9 cellular contexts compared by ENCODE assay signal in the genomic region with DNA sequence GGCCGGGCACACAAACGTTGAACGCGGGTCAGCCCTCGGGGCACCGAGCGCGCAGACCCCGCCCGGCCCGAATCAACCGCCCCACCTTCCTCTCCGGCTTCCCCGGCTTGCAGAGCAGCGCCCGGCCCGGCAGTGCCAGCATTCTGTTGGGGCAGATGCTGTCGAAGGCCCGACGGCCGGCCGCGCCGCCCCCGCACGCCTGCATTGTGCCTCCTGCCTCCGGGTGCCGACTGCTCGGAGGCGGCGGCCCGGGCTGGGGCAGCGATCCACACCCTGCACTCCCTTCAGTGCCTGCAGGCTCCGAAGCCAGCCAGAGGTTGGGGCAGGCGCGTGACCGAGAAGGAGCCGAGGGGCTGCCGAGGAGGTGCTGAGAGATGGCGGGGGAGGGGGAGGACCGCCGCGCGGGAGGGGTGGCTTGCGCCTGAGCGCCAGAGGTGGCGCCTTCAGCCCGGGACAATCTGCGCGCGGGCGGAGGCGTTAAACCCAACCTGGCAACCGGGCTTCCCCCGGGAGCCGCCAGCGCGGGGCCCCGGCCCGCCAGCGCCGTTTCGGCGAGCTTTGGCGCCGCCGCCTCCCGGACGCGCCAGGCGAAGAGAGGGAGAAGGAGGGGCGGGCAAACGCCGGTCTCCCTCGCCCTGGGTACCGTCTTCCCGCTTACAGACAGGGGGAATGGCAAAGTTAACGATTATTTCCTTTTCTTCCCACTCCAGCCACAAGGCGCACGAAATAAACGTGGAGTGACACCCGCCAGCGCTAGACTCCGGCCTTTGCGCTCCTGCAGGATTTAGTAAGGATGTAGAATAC. TPM values are rescaled to one million over a fixed set of nuclear protein-coding genes. Genes with fewer than 3 reads are reported as not detected.
A peak's percentile ranks its signal among the peaks of the same experiment; 100 is the strongest.
DNase-seq lines count a peak whose midpoint lies in the region; ATAC-seq and TF ChIP-seq lines count a peak whose summit lies in the region.
"Had no signal": no experiment of that assay in that cellular context is flagged by ENCODE, and none has a peak within 500 bp of the region (broad histone marks: within the 10 kb centered on the region; RNA-seq: fewer than 3 reads in every experiment).

A gene (minus strand): TSS at position 382 of the 804 bp plus-strand sequence. CDS start 177 bp downstream, at position 205.

- H3K36me3 ChIP-seq in aorta (ENCODE audit: control insufficient read depth in 1 of 2, insufficient read depth in 2 of 2, low read length in 1 of 2): no peaks in the 10 kb centered on the region

- H3K4me1 ChIP-seq in aorta (ENCODE audit: control insufficient read depth in 1 of 2, insufficient read depth in 2 of 2, low read length in 2 of 2): no peaks in the 10 kb centered on the region

- no peaks in the 10 kb centered on the region for H3K27me3 ChIP-seq in aorta (ENCODE audit: control insufficient read depth in 1 of 2, insufficient read depth in 2 of 2, low read length in 1 of 2)

- no peaks in the 10 kb centered on the region for H3K9me3 ChIP-seq in aorta (ENCODE audit: control insufficient read depth, low read length)

- H3K4me3 ChIP-seq in epithelial cell of esophagus (ENCODE audit: low read length) (peak within 1 kb of the TSS; percentile 51), aorta (ENCODE audit: low read length in 2 of 2) (peak within 1 kb of the TSS; percentile 12 to 23)

- peak within 1 kb of the TSS; percentile 77 for H3K4me3 Mint-ChIP-seq in natural killer cell

- DNase-seq in NCI-H1092 treated with DMSO at 0.1 percent for 48 hours (lab: John Stamatoyannopoulos, UW) (peak; percentile 30), NCI-H1092 (lab: John Stamatoyannopoulos, UW) (no peak), NCI-H2171 treated with DMSO at 0.1 percent for 48 hours (lab: John Stamatoyannopoulos, UW) (peak; percentile 90), epithelial cell of esophagus (ENCODE audit: low read depth) (peak; percentile 76), natural killer cell (no peak), aorta (peak; percentile 54 to 86)
- DNase-seq in activated CD4-positive, alpha-beta T cell treated with anti-CD3 and anti-CD28 coated beads for 48 hours: peak; percentile 76

- H3K27ac ChIP-seq in aorta (ENCODE audit: low read depth in 1 of 2, low read length in 2 of 2): no peak within 1 kb of the TSS

- H3K36me3 Mint-ChIP-seq in natural killer cell: no peaks in the 10 kb centered on the region

- intact Hi-C loops in natural killer cell (cut with micrococcal nuclease): no loop called here
- intact Hi-C loops in aorta (cut with DNase I): loop anchor here (2.0 to 10.0 kb wide), 2 partner anchors 50 to 52 kb away; a partner anchor contains a TSS

- no peaks in the 10 kb centered on the region for H3K9me3 Mint-ChIP-seq in natural killer cell

- WGBS in aorta, 2 donors: 1% methylated on average over 75 to 85 of the region's 85 CpGs

- H3K4me1 Mint-ChIP-seq in natural killer cell: peaks cover 30 to 33% of the 10 kb centered on the region in 2 donors

- no peak within 1 kb of the TSS for H3K27ac Mint-ChIP-seq in natural killer cell

- peaks cover 78 to 88% of the 10 kb centered on the region in 2 donors for H3K27me3 Mint-ChIP-seq in natural killer cell (ENCODE audit: low read depth in 2 of 2)

- ATAC-seq in HG02759 (IDR thresholded peaks at IDR 0.05; ENCODE audit: unreplicated experiment) (peak; percentile 54), natural killer cell (peak; percentile 52 to 71 (median 62)), aorta (ENCODE audit: low FRiP score) (peak; percentile 39)

- TF ChIP-seq CTCF in epithelial cell of esophagus (IDR thresholded peaks at IDR 0.05; ENCODE audit: insufficient read depth, low read depth, low read length, missing control alignments): peak; percentile 29
- TF ChIP-seq CTCF in natural killer cell (IDR thresholded peaks at IDR 0.05): no peak

RNA-seq across cellular contexts. Expression of the gene that starts here (rescaled TPM):
- total RNA-seq in natural killer cell (not detected), aorta (under 1 TPM in 1 of 2 donors, not detected in 1; 0.26 TPM)
- polyA plus RNA-seq in aorta: not detected
- total RNA-seq: mononuclear cell had no signal

Comparison
In these comparisons a context has a peak if more than half of its experiments do, and no peak if none do; other contexts are left out.
1. DNase-seq: peak in NCI-H1092 treated with DMSO at 0.1 percent for 48 hours (single experiment), NCI-H2171 treated with DMSO at 0.1 percent for 48 hours (single experiment), activated CD4-positive, alpha-beta T cell treated with anti-CD3 and anti-CD28 coated beads for 48 hours (single experiment) and epithelial cell of esophagus (single experiment); none in NCI-H1092 (single experiment) and natural killer cell (single experiment).
2. Peak in ATAC-seq in natural killer cell; RNA of the gene not detected or under 1 TPM.
3. Peak in DNase-seq, ATAC-seq and H3K4me3 ChIP-seq in aorta; RNA of the gene not detected or under 1 TPM.
4. Peak in every context shown above with its lines, with median percentiles within 50 percentile points of each other: ATAC-seq.